Comparison of ENCODE assay signal across 8 cellular contexts in genomic region chr5:90409318-90410177, GRCh38. TPM values are rescaled to one million over a fixed set of nuclear protein-coding genes. Genes with fewer than 3 reads are reported as not detected.
DNase-seq lines count a peak whose midpoint lies in the region; FAIRE-seq and TF ChIP-seq lines count a peak whose summit lies in the region.

Gene CETN3, minus strand, starts transcription at chr5:90409756. Its CDS starts 95 bp downstream, at chr5:90409661.

- H3K9ac ChIP-seq in MM.1S (ENCODE audit: low read length) (peak within 1 kb of the TSS; percentile 98), stomach smooth muscle (ENCODE audit: low read length in 2 of 2) (peak within 1 kb of the TSS; percentile 97 to 99)

- peak within 1 kb of the TSS; percentile 97 for H2AFZ ChIP-seq in MM.1S (ENCODE audit: low read length)

- no peak within 1 kb of the TSS for H3K27ac Mint-ChIP-seq in neural crest cell (ENCODE audit: unreplicated experiment)

- H3K27me3 ChIP-seq in MM.1S (replicated peaks; ENCODE audit: insufficient read depth, low read length) = no peaks in the 10 kb centered on the region
- H3K27me3 ChIP-seq in stomach smooth muscle (ENCODE audit: control insufficient read depth in 1 of 2, insufficient read depth in 2 of 2, low read length in 2 of 2) = no peaks in the 10 kb centered on the region

- peaks cover 10% of the 10 kb centered on the region for H3F3A ChIP-seq in MM.1S (ENCODE audit: insufficient read depth, low read length)

- peaks cover 10% of the 10 kb centered on the region for H3K79me2 ChIP-seq in MM.1S (ENCODE audit: low read length)

- H4K20me1 ChIP-seq in MM.1S (ENCODE audit: insufficient read depth, low read length) = no peaks in the 10 kb centered on the region

- peaks cover 3% of the 10 kb centered on the region for H3K9me3 Mint-ChIP-seq in neural crest cell

- H3K4me3 ChIP-seq in MM.1S (ENCODE audit: low read length) (peak within 1 kb of the TSS; percentile 99), fibroblast of villous mesenchyme (ENCODE audit: low read depth, low read length) (peak within 1 kb of the TSS; percentile 95), stomach smooth muscle (ENCODE audit: low read length in 2 of 2) (peak within 1 kb of the TSS; percentile 94 to 98)

- H3K9me3 ChIP-seq in MM.1S (replicated peaks; ENCODE audit: insufficient read depth, low read length) (no peaks in the 10 kb centered on the region), stomach smooth muscle (ENCODE audit: control insufficient read depth in 2 of 2, low read length in 2 of 2) (no peaks in the 10 kb centered on the region)

- no peak within 1 kb of the TSS for H3K4me3 Mint-ChIP-seq in neural crest cell

- H3K27me3 Mint-ChIP-seq in neural crest cell (ENCODE audit: low read depth) = no peaks in the 10 kb centered on the region

- peaks cover 4% of the 10 kb centered on the region for H3K36me3 Mint-ChIP-seq in neural crest cell (ENCODE audit: low read depth)

- DNase-seq in HCEC 1CT (peak; percentile 96), MM.1S (peak; percentile 93), SIG-M5 (lab: John Stamatoyannopoulos, UW) (peak; percentile 87), activated gamma-delta T cell (lab: John Stamatoyannopoulos, UW) (peak; percentile 70), fibroblast of villous mesenchyme (ENCODE audit: low read depth) (peak; percentile 98), neural crest cell (ENCODE audit: low read depth, low spot score) (peak; percentile 84)

- H3K4me2 ChIP-seq in MM.1S (ENCODE audit: low read depth, low read length) = peak within 1 kb of the TSS; percentile 70

- H3K4me1 Mint-ChIP-seq in neural crest cell = peaks cover 14% of the 10 kb centered on the region

- H3K27ac ChIP-seq in MM.1S (ENCODE audit: low read length) (peak within 1 kb of the TSS; percentile 93), stomach smooth muscle (ENCODE audit: low read length) (peak within 1 kb of the TSS; percentile 91)

- peak; percentile 97 for FAIRE-seq in G401.6 (lab: Jason Lieb, UNC)

- H3K9me2 ChIP-seq in MM.1S (replicated peaks; ENCODE audit: insufficient read depth, low read length) = no peaks in the 10 kb centered on the region

- no peaks in the 10 kb centered on the region for H3K36me3 ChIP-seq in MM.1S (replicated peaks; ENCODE audit: insufficient read depth, low read length)
- H3K36me3 ChIP-seq in stomach smooth muscle (ENCODE audit: control insufficient read depth in 2 of 2, insufficient read depth in 2 of 2, low read length in 2 of 2) = peaks cover 0 to 8% of the 10 kb centered on the region in 2 donors

- TF ChIP-seq CTCF in MM.1S (IDR thresholded peaks at IDR 0.05; ENCODE audit: low read length) = no peak
- no peak for TF ChIP-seq CTCF in fibroblast of villous mesenchyme (IDR thresholded peaks at IDR 0.05; ENCODE audit: insufficient read depth, low read depth, low read length)
- no peak for TF ChIP-seq CTCF in neural crest cell (conservative IDR thresholded peaks at IDR 0.05)

- H3K4me1 ChIP-seq in MM.1S (ENCODE audit: low read length) (no peaks in the 10 kb centered on the region), stomach smooth muscle (ENCODE audit: control insufficient read depth, insufficient read depth, low read length) (no peaks in the 10 kb centered on the region)

RNA-seq across cellular contexts. Expression of gene CETN3, which starts in this region (rescaled TPM):
- 7.1 and 15.5 TPM in 2 replicates for total RNA-seq in fibroblast of villous mesenchyme
- 32.9 and 44.0 TPM in 2 replicates for total RNA-seq in neural crest cell

Comparison
In these comparisons a context has a peak if more than half of its experiments do, and no peak if none do; other contexts are left out.
1. Peak in every context shown above with its lines: DNase-seq, H3K4me3 ChIP-seq and H3K27ac ChIP-seq.